Comparison of ENCODE assay signal across 8 cellular contexts in the genomic region with DNA sequence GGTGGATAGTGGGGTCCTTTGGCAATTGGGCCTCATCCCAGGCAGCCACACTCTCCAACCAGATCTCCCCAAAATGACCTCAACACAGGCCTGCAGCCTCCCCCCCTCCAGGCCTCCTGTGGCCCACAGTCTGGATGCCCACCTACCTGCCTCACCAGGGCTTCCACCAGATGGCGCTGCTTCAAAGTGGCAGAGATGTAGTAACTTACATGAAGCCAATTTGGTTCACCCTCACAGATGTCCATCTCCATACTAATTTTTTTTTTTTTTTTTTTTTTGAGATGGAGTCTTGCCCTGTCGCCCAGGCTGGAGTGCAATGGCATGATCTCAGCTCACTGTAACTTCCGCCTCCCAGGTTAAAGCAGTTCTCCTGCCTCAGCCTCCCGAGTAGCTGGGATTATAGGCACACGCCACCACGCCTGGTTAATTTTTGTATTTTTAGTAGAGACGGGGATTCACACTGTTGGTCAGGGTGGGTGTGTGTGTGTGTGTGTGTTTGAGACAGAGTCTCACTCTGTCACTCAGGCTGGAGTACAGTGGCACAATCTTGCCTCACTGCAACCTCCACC. TPM values are rescaled to one million over a fixed set of nuclear protein-coding genes. Genes with fewer than 3 reads are reported as not detected.
DNase-seq lines count a peak whose midpoint lies in the region; ATAC-seq and TF ChIP-seq lines count a peak whose summit lies in the region.
"Not testable (repeated sequence)": the region's sequence is repeated elsewhere in the genome, so short reads cannot be mapped to it uniquely, and the experiment has no call there.

No MANE protein-coding gene starts in this region.

- DNase-seq in DMS153 treated with DMSO at 0.1 percent for 48 hours (lab: John Stamatoyannopoulos, UW; ENCODE audit: unreplicated experiment) (peak; percentile 48), NCI-H510A treated with DMSO at 0.1 percent for 48 hours (lab: John Stamatoyannopoulos, UW) (peak; percentile 32), Right ventricle myocardium inferior (ENCODE audit: missing footprints) (peak; percentile 86)
- DNase-seq in osteocyte (ENCODE audit: extremely low spot score, unreplicated experiment): not testable (repeated sequence)
- DNase-seq in stimulated activated naive CD4-positive, alpha-beta T cell treated with Interleukin-2 at 50 U/mL for 16 hours (lab: John Stamatoyannopoulos, UW): peak; percentile 74

- not testable (repeated sequence) for H3K9me3 Mint-ChIP-seq in osteocyte (ENCODE audit: unreplicated experiment)

- TF ChIP-seq CTCF in WI38 (IDR thresholded peaks at IDR 0.05; ENCODE audit: low read depth, low read length) (peak; percentile 76), osteocyte (IDR thresholded peaks at IDR 0.05) (peak; percentile 67)

- not testable (repeated sequence) for H3K27me3 Mint-ChIP-seq in osteocyte (ENCODE audit: unreplicated experiment)

- H3K27ac ChIP-seq in angular gyrus (ENCODE audit: low read depth, low read length): peak overlapping the region; percentile 45

- intact Hi-C loops in Right ventricle myocardium inferior (cut with DNase I): loop anchor here (1.0 to 5.0 kb wide), 2 partner anchors 32 to 68 kb away; a partner anchor contains a TSS

- not testable (repeated sequence) for H3K4me3 ChIP-seq in WI38 (ENCODE audit: low read depth, low read length)

- H3K27ac Mint-ChIP-seq in osteocyte (ENCODE audit: unreplicated experiment): not testable (repeated sequence)

- ATAC-seq in HG03342 (IDR thresholded peaks at IDR 0.05; ENCODE audit: unreplicated experiment): peak; percentile 63
- peak; percentile 70 for ATAC-seq in Right ventricle myocardium inferior

- H3K36me3 Mint-ChIP-seq in osteocyte (ENCODE audit: unreplicated experiment): not testable (repeated sequence)

- not testable (repeated sequence) for H3K4me3 Mint-ChIP-seq in osteocyte (ENCODE audit: unreplicated experiment)

- H3K4me1 Mint-ChIP-seq in osteocyte (ENCODE audit: unreplicated experiment): not testable (repeated sequence)

RNA-seq across cellular contexts. Expression of a gene that starts 33.6 kb away (rescaled TPM):
- total RNA-seq in Right ventricle myocardium inferior: 122 TPM
- total RNA-seq in osteocyte: 65.0 and 66.3 TPM in 2 replicates
